ENCODE assay signal across 12 cellular contexts in genomic region chr14:61474021-61474420, GRCh38.
DNase-seq lines count a peak whose midpoint lies in the region; ATAC-seq and TF ChIP-seq lines count a peak whose summit lies in the region.
"Had no signal": no experiment of that assay in that cellular context is flagged by ENCODE, and none has a peak within 500 bp of the region (broad histone marks: within the 10 kb centered on the region; RNA-seq: fewer than 3 reads in every experiment).

No MANE protein-coding gene starts in this region.

- peak overlapping the region; percentile 40 for H3K4me2 ChIP-seq in OCI-LY7 (ENCODE audit: low read length)

- no peaks in the 10 kb centered on the region for H3K27me3 Mint-ChIP-seq in activated T-cell treated with anti-CD3 and anti-CD28 coated beads, Interleukin-2, amount 50 U/mL, for 72 hours (ENCODE audit: low read depth)

- WGBS in stomach, 5 donors: 0 to 77% (median 5%) methylated on average over 1 of the region's 1 CpG

- H3K9me3 ChIP-seq in OCI-LY7 (ENCODE audit: low read length): no peaks in the 10 kb centered on the region
- no peaks in the 10 kb centered on the region for H3K9me3 ChIP-seq in stomach
- H3K9me3 ChIP-seq: MG63, sigmoid colon had no signal

- CTCF ChIA-PET in OCI-LY7 (lab: Charles Lee; ENCODE audit: unreplicated experiment): no interaction called here

- peak overlapping the region; percentile 55 to 88 for H3K4me3 Mint-ChIP-seq in activated T-cell treated with anti-CD3 and anti-CD28 coated beads, Interleukin-2, amount 50 U/mL, for 72 hours

- no peak for DNase-seq in activated T-cell treated with anti-CD3 and anti-CD28 coated beads, Interleukin-2, amount 50 U/mL, for 72 hours
- DNase-seq in activated T-cell treated with anti-CD3 and anti-CD28 coated beads for 4 hours (no peak), OCI-LY7 (ENCODE audit: low spot score) (no peak), stomach (no peak), DMS153 treated with DMSO at 0.1 percent for 48 hours (lab: John Stamatoyannopoulos, UW; ENCODE audit: unreplicated experiment) (no peak), activated gamma-delta T cell (lab: John Stamatoyannopoulos, UW) (no peak)
- peak; percentile 42 for DNase-seq in central memory CD4-positive, alpha-beta T cell
- DNase-seq: cerebellar nuclear complex, MG63, NCI-H226, sigmoid colon had no signal

- H3K36me3 ChIP-seq in OCI-LY7 (ENCODE audit: insufficient read depth, low read length): no peaks in the 10 kb centered on the region
- no peaks in the 10 kb centered on the region for H3K36me3 ChIP-seq in stomach
- H3K36me3 ChIP-seq: MG63, sigmoid colon had no signal

- peaks cover 4% of the 10 kb centered on the region; the same call in 1 of the 2 replicates for H3K79me2 ChIP-seq in OCI-LY7 (ENCODE audit: insufficient read depth, low read depth, low read length)

- H3K27ac ChIP-seq in OCI-LY7 (ENCODE audit: low read depth, low read length, poor library complexity, severe bottlenecking) (peak overlapping the region; percentile 37), stomach (peak overlapping the region in 4 of 5 donors; percentile 13 to 95 (median 86))

- no peak for TF ChIP-seq POLR2A in stomach (IDR thresholded peaks at IDR 0.05)

- intact Hi-C loops in OCI-LY7 (cut with micrococcal nuclease; ENCODE audit: unreplicated experiment): no loop called here
- intact Hi-C loops in stomach (cut with DNase I; ENCODE audit: low total_unique reads): no loop called here

- peaks cover 99% of the 10 kb centered on the region for H3K4me1 Mint-ChIP-seq in activated T-cell treated with anti-CD3 and anti-CD28 coated beads, Interleukin-2, amount 50 U/mL, for 72 hours (ENCODE audit: low read depth)

- no peaks in the 10 kb centered on the region for H4K20me1 ChIP-seq in OCI-LY7 (ENCODE audit: insufficient read depth, low read length)

- H3K27ac Mint-ChIP-seq in activated T-cell treated with anti-CD3 and anti-CD28 coated beads, Interleukin-2, amount 50 U/mL, for 72 hours: peak overlapping the region; percentile 75

- BruUV-seq in OCI-LY7 (replicated peaks; lab: Mats Ljungman, UMichigan): no TSS peak

- no peak overlapping the region for H3K4me3 ChIP-seq in OCI-LY7 (ENCODE audit: low read depth, low read length, poor library complexity, severe bottlenecking)
- H3K4me3 ChIP-seq in stomach: no peak overlapping the region
- H3K4me3 ChIP-seq: MG63, sigmoid colon had no signal

- H3K27me3 ChIP-seq in stomach: no peaks in the 10 kb centered on the region
- H3K27me3 ChIP-seq: MG63 had no signal

- peaks cover 13 to 20% of the 10 kb centered on the region in 2 donors for H3K36me3 Mint-ChIP-seq in activated T-cell treated with anti-CD3 and anti-CD28 coated beads, Interleukin-2, amount 50 U/mL, for 72 hours (ENCODE audit: insufficient read depth in 2 of 2)

- H3K4me1 ChIP-seq in OCI-LY7 (ENCODE audit: insufficient read depth, low read length, poor library complexity, severe bottlenecking) (peaks cover 94% of the 10 kb centered on the region), stomach (peaks cover 52 to 96% (median 68%) of the 10 kb centered on the region in 4 donors)

- TF ChIP-seq CTCF in OCI-LY7 (conservative IDR thresholded peaks at IDR 0.05; ENCODE audit: low read length) (no peak), stomach (IDR thresholded peaks at IDR 0.05) (no peak)

- POLR2A ChIA-PET in OCI-LY7 (lab: Charles Lee): interaction anchor here (0.7 to 15.1 kb wide), 4 partner anchors 26 to 606 kb away, joined by 3 to 333 read pairs (median 32); no protein-coding TSS in a partner anchor

- ATAC-seq in activated T-cell treated with anti-CD3 and anti-CD28 coated beads, Interleukin-2, amount 50 U/mL, for 72 hours (replicated peaks in 1 of 2): no peak
- ATAC-seq in GM18909 (IDR thresholded peaks at IDR 0.05; ENCODE audit: poor library complexity, unreplicated experiment): no peak

- no peak for TF ChIP-seq EP300 in stomach (IDR thresholded peaks at IDR 0.05)

- H3K9me2 ChIP-seq in OCI-LY7 (ENCODE audit: insufficient read depth, low read length): no peaks in the 10 kb centered on the region

- peaks cover 2% of the 10 kb centered on the region in 2 donors for H3K9me3 Mint-ChIP-seq in activated T-cell treated with anti-CD3 and anti-CD28 coated beads, Interleukin-2, amount 50 U/mL, for 72 hours

- peak overlapping the region; percentile 73 for H2AFZ ChIP-seq in OCI-LY7 (ENCODE audit: low read length)
